Comparison of ENCODE assay signal across 13 cellular contexts in genomic region chr20:54174452-54175175, GRCh38. TPM values are rescaled to one million over a fixed set of nuclear protein-coding genes. Genes with fewer than 3 reads are reported as not detected.
DNase-seq lines count a peak whose midpoint lies in the region; FAIRE-seq and TF ChIP-seq lines count a peak whose summit lies in the region.
"Had no signal": no experiment of that assay in that cellular context is flagged by ENCODE, and none has a peak within 500 bp of the region (broad histone marks: within the 10 kb centered on the region; RNA-seq: fewer than 3 reads in every experiment).

No MANE protein-coding gene starts in this region.

- H3K27me3 ChIP-seq in hepatocyte (peaks cover 61% of the 10 kb centered on the region), suprapubic skin (peaks cover 55% of the 10 kb centered on the region)

- no peak overlapping the region for H3K27ac ChIP-seq in hepatocyte
- no peak overlapping the region for H3K27ac ChIP-seq in suprapubic skin

- H3K4me3 ChIP-seq in hepatocyte = peak overlapping the region; percentile 36
- peak overlapping the region; percentile 31 for H3K4me3 ChIP-seq in suprapubic skin

- peak overlapping the region; percentile 61 for H3K4me3 Mint-ChIP-seq in activated naive CD4-positive, alpha-beta T cell treated with anti-CD3 and anti-CD28 coated beads, Interleukin-2, amount 50 U/mL, for 24 hours
- peak overlapping the region; percentile 57 for H3K4me3 Mint-ChIP-seq in activated T-helper 1 cell treated with anti-CD3 and anti-CD28 coated beads, Interleukin-12 subunit alpha, Interleukin-12 subunit beta, Interleukin-2, Interleukin-4 antibody, amounts not matched to agents 30 ng/mL and 10 ng/mL and 1 ng/mL, durations not matched to agents 14 hours and 24 hours and 36 hours

- TF ChIP-seq POLR2A in suprapubic skin (IDR thresholded peaks at IDR 0.05) = no peak
- no peak for TF ChIP-seq POLR2A in GM12892 (IDR thresholded peaks at IDR 0.05; ENCODE audit: low read depth, low read length)

- peaks cover 50% of the 10 kb centered on the region for H3K27me3 Mint-ChIP-seq in activated naive CD4-positive, alpha-beta T cell treated with anti-CD3 and anti-CD28 coated beads, Interleukin-2, amount 50 U/mL, for 24 hours
- H3K27me3 Mint-ChIP-seq in activated T-helper 1 cell treated with anti-CD3 and anti-CD28 coated beads, Interleukin-12 subunit alpha, Interleukin-12 subunit beta, Interleukin-2, Interleukin-4 antibody, amounts not matched to agents 30 ng/mL and 10 ng/mL and 1 ng/mL, durations not matched to agents 14 hours and 24 hours and 36 hours (ENCODE audit: insufficient read depth) = peaks cover 69% of the 10 kb centered on the region

- intact Hi-C loops in activated T-helper 1 cell treated with anti-CD3 and anti-CD28 coated beads, Interleukin-12 subunit alpha, Interleukin-12 subunit beta, Interleukin-2, Interleukin-4 antibody, amounts not matched to agents 30 ng/mL and 10 ng/mL and 1 ng/mL, durations not matched to agents 14 hours and 24 hours and 36 hours (cut with micrococcal nuclease) = no loop called here

- H3K9me3 Mint-ChIP-seq in activated naive CD4-positive, alpha-beta T cell treated with anti-CD3 and anti-CD28 coated beads, Interleukin-2, amount 50 U/mL, for 24 hours = no peaks in the 10 kb centered on the region
- H3K9me3 Mint-ChIP-seq in activated T-helper 1 cell treated with anti-CD3 and anti-CD28 coated beads, Interleukin-12 subunit alpha, Interleukin-12 subunit beta, Interleukin-2, Interleukin-4 antibody, amounts not matched to agents 30 ng/mL and 10 ng/mL and 1 ng/mL, durations not matched to agents 14 hours and 24 hours and 36 hours = no peaks in the 10 kb centered on the region

- DNase-seq in activated naive CD4-positive, alpha-beta T cell treated with anti-CD3 and anti-CD28 coated beads, Interleukin-2, amount 50 U/mL, for 16 hours = no peak
- no peak for DNase-seq in activated T-helper 1 cell treated with anti-CD3 and anti-CD28 coated beads, Interleukin-12 subunit alpha, Interleukin-12 subunit beta, Interleukin-2, Interleukin-4 antibody, amounts not matched to agents 30 ng/mL and 10 ng/mL and 1 ng/mL, durations not matched to agents 14 hours and 24 hours and 36 hours (ENCODE audit: low spot score)
- DNase-seq in hepatocyte (ENCODE audit: low spot score) = no peak
- no peak for DNase-seq in suprapubic skin (ENCODE audit: low spot score in 2 of 2)
- DNase-seq in GM12892 (ENCODE audit: insufficient read length) = no peak
- no peak for DNase-seq in stimulated activated naive CD4-positive, alpha-beta T cell (lab: John Stamatoyannopoulos, UW)
- no peak for DNase-seq in GM13976 (ENCODE audit: low spot score)
- DNase-seq: activated CD4-positive, alpha-beta T cell treated with anti-CD3 and anti-CD28 coated beads for 1 hour; IMR-90; midbrain; NCI-H748 treated with DMSO at 0.1 percent for 48 hours; stimulated activated CD4-positive, alpha-beta T cell treated with anti-CD3 and anti-CD28 coated beads, Interleukin-2, amount 100 ng/mL, for 48 hours had no signal

- no peaks in the 10 kb centered on the region for H3K9me3 ChIP-seq in hepatocyte (ENCODE audit: low read depth)
- H3K9me3 ChIP-seq in suprapubic skin = no peaks in the 10 kb centered on the region

- no peaks in the 10 kb centered on the region for H3K36me3 Mint-ChIP-seq in activated naive CD4-positive, alpha-beta T cell treated with anti-CD3 and anti-CD28 coated beads, Interleukin-2, amount 50 U/mL, for 24 hours
- H3K36me3 Mint-ChIP-seq in activated T-helper 1 cell treated with anti-CD3 and anti-CD28 coated beads, Interleukin-12 subunit alpha, Interleukin-12 subunit beta, Interleukin-2, Interleukin-4 antibody, amounts not matched to agents 30 ng/mL and 10 ng/mL and 1 ng/mL, durations not matched to agents 14 hours and 24 hours and 36 hours (ENCODE audit: low read depth) = no peaks in the 10 kb centered on the region

- 14% methylated on average over 17 of the region's 18 CpGs for WGBS in hepatocyte (ENCODE audit: low lambda C conversion rate, missing lambda C conversion rate)
- 16% methylated on average over 18 of the region's 18 CpGs for WGBS in suprapubic skin

- FAIRE-seq in GM12892 (lab: Jason Lieb, UNC) = no peak

- H3K36me3 ChIP-seq in hepatocyte (replicated peaks; ENCODE audit: insufficient read depth, low read depth) = no peaks in the 10 kb centered on the region
- H3K36me3 ChIP-seq in suprapubic skin = no peaks in the 10 kb centered on the region

- in situ Hi-C loops in GM13976 (cut with MboI; ENCODE audit: low sequenced_read_pairs, unreplicated experiment) = loop anchor here (25.0 kb wide), 2 partner anchors 212 to 612 kb away; no protein-coding TSS in a partner anchor

- peak overlapping the region; percentile 40 for H2AFZ ChIP-seq in hepatocyte

- H4K20me1 ChIP-seq in hepatocyte (ENCODE audit: insufficient read depth, poor library complexity, severe bottlenecking) = no peaks in the 10 kb centered on the region

- peaks cover 19% of the 10 kb centered on the region for H3K4me1 Mint-ChIP-seq in activated naive CD4-positive, alpha-beta T cell treated with anti-CD3 and anti-CD28 coated beads, Interleukin-2, amount 50 U/mL, for 24 hours
- H3K4me1 Mint-ChIP-seq in activated T-helper 1 cell treated with anti-CD3 and anti-CD28 coated beads, Interleukin-12 subunit alpha, Interleukin-12 subunit beta, Interleukin-2, Interleukin-4 antibody, amounts not matched to agents 30 ng/mL and 10 ng/mL and 1 ng/mL, durations not matched to agents 14 hours and 24 hours and 36 hours (ENCODE audit: low read depth) = peaks cover 15% of the 10 kb centered on the region

- H3K9me2 ChIP-seq in hepatocyte (replicated peaks; ENCODE audit: insufficient read depth) = no peaks in the 10 kb centered on the region

- TF ChIP-seq EP300 in suprapubic skin (IDR thresholded peaks at IDR 0.05) = no peak

- no peak for TF ChIP-seq CTCF in hepatocyte (IDR thresholded peaks at IDR 0.05; ENCODE audit: poor library complexity)
- TF ChIP-seq CTCF in suprapubic skin (IDR thresholded peaks at IDR 0.05) = no peak
- TF ChIP-seq CTCF in GM13976 (IDR thresholded peaks at IDR 0.05; ENCODE audit: borderline replicate concordance, control extremely low read depth, extremely low read depth, insufficient read depth, missing control alignments) = no peak

- H3K27ac Mint-ChIP-seq in activated naive CD4-positive, alpha-beta T cell treated with anti-CD3 and anti-CD28 coated beads, Interleukin-2, amount 50 U/mL, for 24 hours = no peak overlapping the region
- H3K27ac Mint-ChIP-seq in activated T-helper 1 cell treated with anti-CD3 and anti-CD28 coated beads, Interleukin-12 subunit alpha, Interleukin-12 subunit beta, Interleukin-2, Interleukin-4 antibody, amounts not matched to agents 30 ng/mL and 10 ng/mL and 1 ng/mL, durations not matched to agents 14 hours and 24 hours and 36 hours = no peak overlapping the region

- peak overlapping the region; percentile 87 for H3K4me2 ChIP-seq in hepatocyte

- H3K4me1 ChIP-seq in hepatocyte (ENCODE audit: insufficient read depth) (peaks cover 13% of the 10 kb centered on the region), suprapubic skin (peaks cover 25% of the 10 kb centered on the region)

- no peaks in the 10 kb centered on the region for H3K79me2 ChIP-seq in hepatocyte

RNA-seq across cellular contexts. Expression of gene CYP24A1, which starts 0.8 kb away (rescaled TPM):
- total RNA-seq in activated T-helper 1 cell treated with anti-CD3 and anti-CD28 coated beads, Interleukin-12 subunit alpha, Interleukin-12 subunit beta, Interleukin-2, Interleukin-4 antibody, amounts not matched to agents 30 ng/mL and 10 ng/mL and 1 ng/mL, durations not matched to agents 14 hours and 24 hours and 36 hours = not detected in 2 replicates
- 1.5 and 1.9 TPM in 2 replicates for total RNA-seq in hepatocyte
- polyA plus RNA-seq in hepatocyte = not detected in 2 replicates
- 1 to 10 TPM in 3 of 4 donors, not detected in 1; 1.0 to 2.5 (median 1.5) TPM for total RNA-seq in suprapubic skin
- not detected for polyA plus RNA-seq in GM12892 (2012; ENCODE audit: missing spikeins)
- total RNA-seq: IMR-90 had no signal
- polyA plus RNA-seq: IMR-90 had no signal

RNA-seq across cellular contexts. Expression of gene PFDN4, which starts 33.3 kb away (rescaled TPM):
- total RNA-seq in activated T-helper 1 cell treated with anti-CD3 and anti-CD28 coated beads, Interleukin-12 subunit alpha, Interleukin-12 subunit beta, Interleukin-2, Interleukin-4 antibody, amounts not matched to agents 30 ng/mL and 10 ng/mL and 1 ng/mL, durations not matched to agents 14 hours and 24 hours and 36 hours = 72.6 and 75.8 TPM in 2 replicates
- total RNA-seq in hepatocyte (102 and 121 TPM in 2 replicates), suprapubic skin (10 to 100 TPM; 33.2 to 48.7 (median 42.0) TPM)
- polyA plus RNA-seq in hepatocyte = 40.0 and 45.2 TPM in 2 replicates
- 64.2 TPM for polyA plus RNA-seq in GM12892 (2012; ENCODE audit: missing spikeins)
